In genomic region chr1:100304227-100304626, GRCh38 we compare ENCODE assay signal across 28 cellular contexts.
"Had no signal": no experiment of that assay in that cellular context is flagged by ENCODE, and none has a peak within 500 bp of the region (broad histone marks: within the 10 kb centered on the region; RNA-seq: fewer than 3 reads in every experiment).

No MANE protein-coding gene starts in this region.

- H3K79me2 ChIP-seq: parathyroid adenoma had no signal

- H3K27me3 ChIP-seq: neural progenitor cell, spleen, thyroid gland, tibial nerve, upper lobe of left lung, vagina had no signal

- H3K4me1 ChIP-seq: parathyroid adenoma, psoas muscle, spleen, thyroid gland, tibial nerve, upper lobe of left lung, vagina had no signal

- ATAC-seq: naive thymus-derived CD4-positive, alpha-beta T cell; natural killer cell; psoas muscle; right cardiac atrium; sciatic nerve; stimulated activated memory B cell treated with anti-CD40 and anti-IgM and Interleukin-4, amounts not matched to agents 10 μg/mL and 1 μg/mL and 100 μg/mL, for 72 hours; stimulated activated naive CD8-positive, alpha-beta T cell treated with anti-CD3 and anti-CD28 coated beads, Interleukin-15, amount 100 ng/mL, for 72 hours; stimulated activated naive CD8-positive, alpha-beta T cell treated with anti-CD3 and anti-CD28 coated beads, Interleukin-15, Interleukin-2, amounts not matched to agents 100 U/mL and 50 U/mL, for 24 hours had no signal

- DNase-seq: naive thymus-derived CD4-positive, alpha-beta T cell; natural killer cell; occipital lobe; posterior cingulate gyrus; psoas muscle; right cardiac atrium; spleen; stimulated activated CD4-positive, alpha-beta T cell treated with anti-CD3 and anti-CD28 coated beads, Interleukin-12 subunit alpha, Interleukin-12 subunit beta, amount 100 ng/mL, for 4 hours; stimulated activated CD4-positive, alpha-beta T cell treated with anti-CD3 and anti-CD28 coated beads, Interleukin-1b, Interleukin-23, amount 100 ng/mL, for 48 hours; stimulated activated CD4-positive, alpha-beta T cell treated with anti-CD3 and anti-CD28 coated beads, Interleukin-4, amount 100 ng/mL, for 1 hour; stimulated activated CD4-positive, alpha-beta T cell treated with anti-CD3 and anti-CD28 coated beads, Interleukin-4, amount 100 ng/mL, for 4 hours; stimulated activated CD8-positive, alpha-beta memory T cell treated with anti-CD3 and anti-CD28 coated beads, Interleukin-4, amount 100 ng/mL, for 48 hours; stimulated activated naive CD4-positive, alpha-beta T cell; stimulated activated naive CD8-positive, alpha-beta T cell treated with anti-CD3 and anti-CD28 coated beads, Interleukin-15, amount 100 ng/mL, for 72 hours; stimulated activated naive CD8-positive, alpha-beta T cell treated with anti-CD3 and anti-CD28 coated beads, Interleukin-15, Interleukin-2, amounts not matched to agents 100 U/mL and 50 U/mL, for 24 hours; thyroid gland; trophoblast cell; upper lobe of left lung had no signal

- H3K4me3 ChIP-seq: neural progenitor cell, psoas muscle, skin epidermis, smooth muscle cell, spleen, thoracic aorta, thyroid gland, tibial nerve, upper lobe of left lung, vagina had no signal

- H3K9me3 ChIP-seq: psoas muscle, thoracic aorta, thyroid gland, upper lobe of left lung, vagina had no signal

- H3K4me2 ChIP-seq: smooth muscle cell had no signal

- FAIRE-seq: urothelium cell line had no signal

- H2AFZ ChIP-seq: parathyroid adenoma had no signal

- H3K27ac ChIP-seq: neural progenitor cell, parathyroid adenoma, psoas muscle, skin epidermis, spleen, thoracic aorta, thyroid gland, tibial nerve, upper lobe of left lung, vagina had no signal

- H3K36me3 ChIP-seq: spleen, thoracic aorta, thyroid gland, tibial nerve, upper lobe of left lung, vagina had no signal

- H3K9ac ChIP-seq: neural progenitor cell, parathyroid adenoma had no signal
